23 cellular contexts compared by ENCODE assay signal in the genomic region with DNA sequence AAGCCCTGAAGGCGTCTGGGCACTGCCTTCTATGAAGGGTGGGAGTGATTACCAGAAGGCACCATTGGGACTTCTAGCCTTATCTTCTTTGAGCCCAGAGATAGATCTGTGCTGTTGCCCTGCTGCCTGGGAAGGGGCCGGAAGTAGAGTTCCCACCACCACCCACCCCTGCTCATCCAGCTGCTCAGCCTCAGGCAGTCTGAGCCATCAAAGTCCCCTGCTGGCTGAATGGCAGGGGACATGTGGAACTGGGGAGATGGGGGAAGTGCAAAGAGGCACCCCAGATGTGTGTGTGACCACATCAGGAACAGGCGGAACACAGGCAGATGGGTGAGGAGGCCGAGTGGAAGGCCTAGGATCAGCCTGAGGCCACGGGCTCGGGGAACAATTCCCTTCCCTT. TPM values are rescaled to one million over a fixed set of nuclear protein-coding genes. Genes with fewer than 3 reads are reported as not detected.
DNase-seq lines count a peak whose midpoint lies in the region; TF ChIP-seq lines count a peak whose summit lies in the region.
"Had no signal": no experiment of that assay in that cellular context is flagged by ENCODE, and none has a peak within 500 bp of the region (broad histone marks: within the 10 kb centered on the region; RNA-seq: fewer than 3 reads in every experiment).

No MANE protein-coding gene starts in this region.

- H3K9me3 Mint-ChIP-seq in glutamatergic neuron (ENCODE audit: unreplicated experiment) = peaks cover 6% of the 10 kb centered on the region
- H3K9me3 Mint-ChIP-seq: activated CD4-positive, alpha-beta T cell treated with anti-CD3 and anti-CD28 coated beads, Interleukin-2, amount 10 ng/mL, durations not matched to agents 7 days and 5 days; activated T-cell treated with anti-CD3 and anti-CD28 coated beads, Interleukin-2, amount 50 U/mL, for 72 hours; IgD-negative memory B cell; natural killer cell treated with Interleukin-12 subunit alpha and Interleukin-12 subunit beta and Interleukin-15 and Interleukin-18, amount 100 ng/mL, for 72 hours had no signal

- H3K4me1 ChIP-seq in BLaER1 = peaks cover 53% of the 10 kb centered on the region
- peaks cover 59% of the 10 kb centered on the region for H3K4me1 ChIP-seq in OCI-LY7 (ENCODE audit: insufficient read depth, low read length, poor library complexity, severe bottlenecking)

- H3K27ac ChIP-seq in BLaER1 = no peak overlapping the region
- H3K27ac ChIP-seq in OCI-LY7 (ENCODE audit: low read depth, low read length, poor library complexity, severe bottlenecking) = peak overlapping the region; percentile 21
- H3K27ac ChIP-seq: body of pancreas, dorsolateral prefrontal cortex, ovary, upper lobe of left lung, VCaP had no signal

- intact Hi-C loops in OCI-LY7 (cut with micrococcal nuclease; ENCODE audit: unreplicated experiment) = loop anchor here (2.0 kb wide), 2 partner anchors 25 to 103 kb away; no protein-coding TSS in a partner anchor

- H3K36me3 ChIP-seq in BLaER1 (no peaks in the 10 kb centered on the region), GM06990 (ENCODE audit: control insufficient read depth, insufficient read depth, low read length) (no peaks in the 10 kb centered on the region), OCI-LY7 (ENCODE audit: insufficient read depth, low read length) (no peaks in the 10 kb centered on the region)
- H3K36me3 ChIP-seq: ovary, upper lobe of left lung had no signal

- no peaks in the 10 kb centered on the region for H3K79me2 ChIP-seq in OCI-LY7 (ENCODE audit: insufficient read depth, low read depth, low read length)

- peak overlapping the region; percentile 64 for H3K4me2 ChIP-seq in BLaER1
- H3K4me2 ChIP-seq in OCI-LY7 (ENCODE audit: low read length) = peak overlapping the region; percentile 88

- no peak overlapping the region for H3K27ac Mint-ChIP-seq in glutamatergic neuron (ENCODE audit: unreplicated experiment)
- H3K27ac Mint-ChIP-seq: activated CD4-positive, alpha-beta T cell treated with anti-CD3 and anti-CD28 coated beads, Interleukin-2, amount 10 ng/mL, durations not matched to agents 7 days and 5 days; activated T-cell treated with anti-CD3 and anti-CD28 coated beads, Interleukin-2, amount 50 U/mL, for 72 hours; natural killer cell treated with Interleukin-12 subunit alpha and Interleukin-12 subunit beta and Interleukin-15 and Interleukin-18, amount 100 ng/mL, for 72 hours had no signal

- BruUV-seq in OCI-LY7 (replicated peaks; lab: Mats Ljungman, UMichigan) = no TSS peak

- H4K20me1 ChIP-seq in BLaER1 (peaks cover 74% of the 10 kb centered on the region), OCI-LY7 (ENCODE audit: insufficient read depth, low read length) (no peaks in the 10 kb centered on the region)

- H3K27me3 Mint-ChIP-seq in glutamatergic neuron (ENCODE audit: unreplicated experiment) = peaks cover 23% of the 10 kb centered on the region

- H3K4me3 ChIP-seq in BLaER1 = no peak overlapping the region
- H3K4me3 ChIP-seq in GM06990 (replicated peaks; ENCODE audit: low read depth, low read length) = no peak overlapping the region
- H3K4me3 ChIP-seq in OCI-LY7 (ENCODE audit: low read depth, low read length, poor library complexity, severe bottlenecking) = no peak overlapping the region
- H3K4me3 ChIP-seq: body of pancreas, dorsolateral prefrontal cortex, ovary, upper lobe of left lung had no signal

- no peak for DNase-seq in GM06990 (ENCODE audit: extremely low read depth, insufficient read length)
- DNase-seq in OCI-LY7 (ENCODE audit: low spot score) = peak; percentile 45
- DNase-seq in glutamatergic neuron = peak; percentile 27
- no peak for DNase-seq in GM19238 (ENCODE audit: insufficient read length, low spot score)
- DNase-seq in NCI-H82 treated with DMSO at 0.1 percent for 48 hours (lab: John Stamatoyannopoulos, UW; ENCODE audit: unreplicated experiment) = no peak
- DNase-seq in central memory CD4-positive, alpha-beta T cell = no peak
- no peak for DNase-seq in hippocampal formation (lab: John Stamatoyannopoulos, UW)
- DNase-seq: cerebellar nuclear complex had no signal

- no peak overlapping the region for H3K4me3 Mint-ChIP-seq in glutamatergic neuron (ENCODE audit: unreplicated experiment)
- H3K4me3 Mint-ChIP-seq: activated CD4-positive, alpha-beta T cell treated with anti-CD3 and anti-CD28 coated beads, Interleukin-2, amount 10 ng/mL, durations not matched to agents 7 days and 5 days; activated T-cell treated with anti-CD3 and anti-CD28 coated beads, Interleukin-2, amount 50 U/mL, for 72 hours; natural killer cell treated with Interleukin-12 subunit alpha and Interleukin-12 subunit beta and Interleukin-15 and Interleukin-18, amount 100 ng/mL, for 72 hours had no signal

- H2AFZ ChIP-seq in OCI-LY7 (ENCODE audit: low read length) = peak overlapping the region; percentile 66; the same call in 1 of the 2 replicates

- H3K9ac ChIP-seq in BLaER1 = no peak overlapping the region

- H3K9me2 ChIP-seq in OCI-LY7 (ENCODE audit: insufficient read depth, low read length) = no peaks in the 10 kb centered on the region

- H3K36me3 Mint-ChIP-seq in glutamatergic neuron (ENCODE audit: unreplicated experiment) = no peaks in the 10 kb centered on the region
- H3K36me3 Mint-ChIP-seq: IgD-negative memory B cell; natural killer cell treated with Interleukin-12 subunit alpha and Interleukin-12 subunit beta and Interleukin-15 and Interleukin-18, amount 100 ng/mL, for 72 hours had no signal

- TF ChIP-seq CTCF in GM06990 (IDR thresholded peaks at IDR 0.05; ENCODE audit: insufficient read depth, low read length, poor library complexity, severe bottlenecking) = peak; percentile 5
- no peak for TF ChIP-seq CTCF in OCI-LY7 (conservative IDR thresholded peaks at IDR 0.05; ENCODE audit: low read length)
- TF ChIP-seq CTCF in glutamatergic neuron (IDR thresholded peaks at IDR 0.05; ENCODE audit: partially characterized antibody, unreplicated experiment) = no peak

- H3K4me1 Mint-ChIP-seq in glutamatergic neuron (ENCODE audit: low read depth, unreplicated experiment) = peaks cover 32% of the 10 kb centered on the region

- CTCF ChIA-PET in OCI-LY7 (lab: Charles Lee; ENCODE audit: unreplicated experiment) = interaction anchor here (0.6 to 5.5 kb wide), 6 partner anchors 10 to 618 kb away, joined by 3 to 107 read pairs (median 11); no protein-coding TSS in a partner anchor

- H3K27me3 ChIP-seq in BLaER1 (peaks cover 90% of the 10 kb centered on the region), GM06990 (replicated peaks; ENCODE audit: control insufficient read depth, insufficient read depth, low read length) (no peaks in the 10 kb centered on the region; the same call in none of the 2 replicates)
- H3K27me3 ChIP-seq: ovary had no signal

- no peaks in the 10 kb centered on the region for H3K9me3 ChIP-seq in BLaER1
- H3K9me3 ChIP-seq in OCI-LY7 (ENCODE audit: low read length) = no peaks in the 10 kb centered on the region
- H3K9me3 ChIP-seq: body of pancreas, ovary, upper lobe of left lung had no signal

- POLR2A ChIA-PET in OCI-LY7 (lab: Charles Lee) = interaction anchor here (0.7 to 6.2 kb wide), 3 partner anchors 10 to 289 kb away, joined by 3 to 86 read pairs (median 13); no protein-coding TSS in a partner anchor

RNA-seq across cellular contexts. Expression of gene WNT10A, which starts 3.3 kb away (rescaled TPM):
- total RNA-seq in OCI-LY7 (2014; rRNA removed; shearing (Covaris generic)) = 3.6 and 5.5 TPM in 2 replicates
- total RNA-seq in OCI-LY7 (2022) (6.4 and 11.4 TPM in 2 replicates), glutamatergic neuron (ENCODE audit: unreplicated experiment) (0.17 TPM)
- total RNA-seq: endothelial cell of umbilical vein; H7; natural killer cell treated with Interleukin-12 subunit alpha and Interleukin-12 subunit beta and Interleukin-15 and Interleukin-18, amount 100 ng/mL, for 72 hours; subcutaneous adipose tissue had no signal

RNA-seq across cellular contexts. Expression of gene WNT6, which starts 17.7 kb away (rescaled TPM):
- not detected in 2 replicates for total RNA-seq in OCI-LY7 (2014; rRNA removed; shearing (Covaris generic))
- total RNA-seq in OCI-LY7 (2022) (0.74 and 1.8 TPM in 2 replicates), glutamatergic neuron (ENCODE audit: unreplicated experiment) (0.66 TPM)
- total RNA-seq: A673; activated CD4-positive, alpha-beta T cell treated with anti-CD3 and anti-CD28 coated beads, Interleukin-2, amount 10 ng/mL, durations not matched to agents 7 days and 5 days; endothelial cell of umbilical vein; H7; natural killer cell treated with Interleukin-12 subunit alpha and Interleukin-12 subunit beta and Interleukin-15 and Interleukin-18, amount 100 ng/mL, for 72 hours had no signal

RNA-seq across cellular contexts. Expression of gene PRKAG3, which starts 45.7 kb away (rescaled TPM):
- not detected in 2 replicates for total RNA-seq in OCI-LY7 (2014; rRNA removed; shearing (Covaris generic))
- total RNA-seq in OCI-LY7 (2022) (not detected in 2 replicates), glutamatergic neuron (ENCODE audit: unreplicated experiment) (not detected)
- total RNA-seq: A673; activated CD4-positive, alpha-beta T cell treated with anti-CD3 and anti-CD28 coated beads, Interleukin-2, amount 10 ng/mL, durations not matched to agents 7 days and 5 days; activated T-cell treated with anti-CD3 and anti-CD28 coated beads, Interleukin-2, amount 50 U/mL, for 72 hours; body of pancreas; endothelial cell of umbilical vein; H7; M059J; natural killer cell treated with Interleukin-12 subunit alpha and Interleukin-12 subunit beta and Interleukin-15 and Interleukin-18, amount 100 ng/mL, for 72 hours; subcutaneous adipose tissue; upper lobe of left lung had no signal

Comparison
In these comparisons a context has a peak if more than half of its experiments do, and no peak if none do; other contexts are left out.
1. DNase-seq: peak in OCI-LY7 (single experiment) and glutamatergic neuron (single experiment); none in GM06990 (single experiment), GM19238 (single experiment), NCI-H82 treated with DMSO at 0.1 percent for 48 hours (single experiment), central memory CD4-positive, alpha-beta T cell (single experiment) and hippocampal formation (0 of 2).